Comparison of ENCODE assay signal across 9 cellular contexts in the genomic region with DNA sequence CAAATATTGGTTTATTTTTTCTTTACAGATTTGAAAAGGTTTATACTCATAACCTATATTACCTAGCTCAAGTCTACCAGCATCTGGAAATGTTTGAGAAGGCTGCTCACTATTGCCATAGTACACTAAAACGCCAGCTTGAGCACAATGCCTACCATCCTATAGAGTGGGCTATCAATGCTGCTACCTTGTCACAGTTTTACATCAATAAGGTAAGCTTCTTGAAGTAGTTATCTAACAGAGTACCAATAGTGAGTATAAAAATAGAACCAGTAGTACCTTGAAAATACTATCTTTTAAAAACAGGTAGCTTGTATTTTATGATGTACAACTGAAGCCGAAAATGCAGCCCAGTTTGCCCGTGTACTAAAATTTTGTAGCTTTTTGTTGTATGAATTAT.
"Had no signal": no experiment of that assay in that cellular context is flagged by ENCODE, and none has a peak within 500 bp of the region (broad histone marks: within the 10 kb centered on the region; RNA-seq: fewer than 3 reads in every experiment).

No MANE protein-coding gene starts in this region.

- H3K4me3 ChIP-seq: GM23248, GM23338, HAP-1 had no signal

- H3K4me3 Mint-ChIP-seq: GM23338, H9, HFFc6 had no signal

- H3K4me1 Mint-ChIP-seq: GM23338, H9 had no signal

- H3K27ac ChIP-seq: GM23248 had no signal

- DNase-seq: GM23248, GOT3, H7, H9, HCEC 1CT, HFFc6 had no signal

- ATAC-seq: GM23338, HCT116 had no signal

- H3K9me3 Mint-ChIP-seq: GM23338, H9, HFFc6 had no signal

- H3K9me3 ChIP-seq: HAP-1 had no signal

- H3K27ac Mint-ChIP-seq: GM23338, H9, HFFc6 had no signal

- H3K4me1 ChIP-seq: HAP-1 had no signal
